Comparison of ENCODE assay signal across 25 cellular contexts in the genomic region with DNA sequence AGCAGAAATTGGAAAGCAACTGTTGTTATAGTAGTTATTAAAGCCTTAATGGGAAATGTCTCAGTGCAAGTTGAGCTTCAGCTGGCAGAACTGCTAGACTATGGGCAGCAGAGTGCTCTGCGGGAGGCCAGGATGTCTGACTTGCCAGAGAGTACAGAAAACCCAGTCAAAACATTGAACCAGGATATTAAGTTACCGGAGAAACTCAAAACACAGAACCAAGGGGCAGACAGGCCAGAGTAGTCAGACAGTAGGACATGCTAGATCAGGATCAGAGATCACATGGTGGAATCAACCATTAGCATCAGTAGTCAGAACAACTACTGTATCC.
DNase-seq lines count a peak whose midpoint lies in the region; ATAC-seq, FAIRE-seq and TF ChIP-seq lines count a peak whose summit lies in the region.
"Had no signal": no experiment of that assay in that cellular context is flagged by ENCODE, and none has a peak within 500 bp of the region (broad histone marks: within the 10 kb centered on the region; RNA-seq: fewer than 3 reads in every experiment).

No MANE protein-coding gene starts in this region.

- no peaks in the 10 kb centered on the region for H3K36me3 Mint-ChIP-seq in activated T-helper 17 cell treated with anti-CD3 and anti-CD28 coated beads, Interleukin-2, amount 50 U/mL, for 72 hours (ENCODE audit: low read depth)
- H3K36me3 Mint-ChIP-seq: CD14-positive monocyte, IgD-negative memory B cell had no signal

- no peak overlapping the region for H3K27ac ChIP-seq in kidney (ENCODE audit: low read depth in 2 of 2, low read length in 2 of 2)
- H3K27ac ChIP-seq: 22Rv1, A549, BLaER1 had no signal

- H3K9me3 ChIP-seq in mucosa of descending colon (no peaks in the 10 kb centered on the region), kidney (ENCODE audit: control insufficient read depth in 1 of 2, low read length in 2 of 2) (no peaks in the 10 kb centered on the region)
- H3K9me3 ChIP-seq: A549 had no signal

- no peaks in the 10 kb centered on the region for H3K36me3 ChIP-seq in mucosa of descending colon (ENCODE audit: low read depth)
- H3K36me3 ChIP-seq in kidney (ENCODE audit: control insufficient read depth in 1 of 2, insufficient read depth in 2 of 2, low read length in 2 of 2) = no peaks in the 10 kb centered on the region
- H3K36me3 ChIP-seq: BLaER1 had no signal

- FAIRE-seq in kidney (lab: Jason Lieb, UNC) = no peak
- FAIRE-seq: A549, G401.6, GM12892, GM18507, HepG2 had no signal

- no peaks in the 10 kb centered on the region for H3K9me3 Mint-ChIP-seq in activated T-helper 17 cell treated with anti-CD3 and anti-CD28 coated beads, Interleukin-2, amount 50 U/mL, for 72 hours
- H3K9me3 Mint-ChIP-seq: CD4-positive, alpha-beta memory T cell; HFFc6 had no signal

- no peak overlapping the region for H3K9ac ChIP-seq in kidney (ENCODE audit: low read length in 2 of 2)
- H3K9ac ChIP-seq: BLaER1 had no signal

- no peak overlapping the region for H3K4me3 ChIP-seq in choroid plexus epithelial cell (ENCODE audit: low read depth, low read length)
- no peak overlapping the region for H3K4me3 ChIP-seq in mucosa of descending colon
- H3K4me3 ChIP-seq in kidney (ENCODE audit: low read length in 2 of 2) = no peak overlapping the region
- H3K4me3 ChIP-seq: A549, BLaER1, GM23338 had no signal

- DNase-seq in Daoy (ENCODE audit: low read depth) (peak; percentile 25), HT1080 (ENCODE audit: low read depth) (peak; percentile 8), choroid plexus epithelial cell (ENCODE audit: low read depth) (peak; percentile 74), mucosa of descending colon (no peak), left colon (no peak), kidney (no peak)
- DNase-seq: CD4-positive, alpha-beta memory T cell; DMS53; DND-41; H7; HFFc6; KBM-7 had no signal

- H3K4me1 Mint-ChIP-seq in activated T-helper 17 cell treated with anti-CD3 and anti-CD28 coated beads, Interleukin-2, amount 50 U/mL, for 72 hours = peaks cover 4% of the 10 kb centered on the region
- H3K4me1 Mint-ChIP-seq: CD14-positive monocyte had no signal

- TF ChIP-seq CTCF in choroid plexus epithelial cell (conservative IDR thresholded peaks at IDR 0.05; ENCODE audit: low read depth, low read length) (no peak), mucosa of descending colon (IDR thresholded peaks at IDR 0.05) (no peak), kidney (IDR thresholded peaks at IDR 0.05; ENCODE audit: borderline replicate concordance, extremely low read depth, insufficient read depth) (no peak)

- intact Hi-C loops in mucosa of descending colon (cut with DNase I, micrococcal nuclease) (no loop called here), left colon (cut with DNase I, micrococcal nuclease) (no loop called here), kidney (cut with DNase I) (no loop called here)

- no peaks in the 10 kb centered on the region for H3K27me3 Mint-ChIP-seq in activated T-helper 17 cell treated with anti-CD3 and anti-CD28 coated beads, Interleukin-2, amount 50 U/mL, for 72 hours

- no peak overlapping the region for H3K4me3 Mint-ChIP-seq in activated T-helper 17 cell treated with anti-CD3 and anti-CD28 coated beads, Interleukin-2, amount 50 U/mL, for 72 hours
- H3K4me3 Mint-ChIP-seq: CD14-positive monocyte; CD4-positive, alpha-beta memory T cell; GM23338; HFFc6; IgD-negative memory B cell had no signal

- no peak overlapping the region for H3K27ac Mint-ChIP-seq in activated T-helper 17 cell treated with anti-CD3 and anti-CD28 coated beads, Interleukin-2, amount 50 U/mL, for 72 hours
- H3K27ac Mint-ChIP-seq: CD14-positive monocyte, GM23338, HFFc6, IgD-negative memory B cell had no signal

- H3K4me1 ChIP-seq in mucosa of descending colon (ENCODE audit: low read depth) (no peaks in the 10 kb centered on the region), kidney (ENCODE audit: control insufficient read depth in 1 of 2, insufficient read depth in 1 of 2, low read depth in 1 of 2, low read length in 2 of 2) (no peaks in the 10 kb centered on the region)
- H3K4me1 ChIP-seq: A549 had no signal

- ATAC-seq in mucosa of descending colon (peak; percentile 51), left colon (no peak), GM18858 (IDR thresholded peaks at IDR 0.05; ENCODE audit: unreplicated experiment) (no peak)
- no peak for ATAC-seq in activated T-helper 17 cell treated with anti-CD3 and anti-CD28 coated beads, Interleukin-2, amount 50 U/mL, for 72 hours (replicated peaks)
- ATAC-seq: A549, GM23338, HCT116, HepG2 had no signal

Comparison
In these comparisons a context has a peak if more than half of its experiments do, and no peak if none do; other contexts are left out.
1. DNase-seq: peak in Daoy (single experiment), HT1080 (single experiment) and choroid plexus epithelial cell (single experiment); none in mucosa of descending colon (0 of 3), left colon (0 of 2) and kidney (single experiment).